ENCODE assay signal across 8 cellular contexts in the genomic region with DNA sequence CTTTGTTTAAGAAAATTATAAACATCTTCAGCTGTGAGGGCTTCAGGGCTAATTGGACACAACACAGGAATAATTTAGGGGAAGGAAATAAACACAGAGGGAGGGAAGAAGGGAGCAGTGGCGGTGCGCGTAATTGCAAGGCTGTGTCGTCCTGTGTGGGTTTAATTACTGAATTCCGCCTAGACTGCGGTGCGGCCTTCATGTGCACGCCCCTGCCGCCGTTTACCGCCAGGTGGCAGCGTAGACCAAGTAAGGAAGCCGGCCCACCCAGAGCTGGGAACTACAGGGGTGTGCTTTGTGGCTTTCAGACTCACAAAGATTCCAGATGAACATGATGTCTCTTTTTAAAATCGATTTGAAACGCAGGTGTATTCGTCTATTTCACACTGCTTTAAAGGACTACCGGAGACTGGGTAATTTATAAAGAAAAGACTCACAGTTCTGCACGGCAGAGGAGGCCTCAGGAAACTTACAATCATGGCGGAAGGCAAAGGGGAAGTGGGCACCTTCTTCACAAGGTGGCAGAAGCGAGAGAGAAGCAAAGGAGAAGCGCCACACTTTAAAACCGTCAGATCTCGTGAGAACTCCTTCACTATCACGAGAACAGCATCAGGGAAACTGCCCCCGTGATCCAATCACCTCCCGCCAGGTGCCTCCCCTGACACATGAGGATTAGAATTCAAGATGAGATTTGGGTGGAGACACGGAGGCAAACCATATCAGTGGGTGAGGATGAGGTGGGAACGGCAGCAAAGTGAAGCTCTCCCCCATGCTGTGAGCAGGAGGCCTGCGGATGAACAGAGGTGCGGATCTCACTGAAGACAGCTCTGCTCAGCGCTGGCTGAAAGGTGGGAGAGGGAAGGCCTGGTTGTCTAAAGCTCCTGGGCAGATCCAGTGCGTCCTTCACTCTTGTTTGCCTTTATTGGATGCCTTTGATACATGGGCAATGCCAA.
A peak's percentile ranks its signal among the peaks of the same experiment; 100 is the strongest.
DNase-seq lines count a peak whose midpoint lies in the region; ATAC-seq and TF ChIP-seq lines count a peak whose summit lies in the region.

No MANE protein-coding gene starts in this region.

- no peak for TF ChIP-seq EP300 in sigmoid colon (IDR thresholded peaks at IDR 0.05)

- intact Hi-C loops in adrenal gland (cut with DNase I) = loop anchor here (2.0 to 5.0 kb wide), 2 partner anchors 217 to 220 kb away; no protein-coding TSS in a partner anchor
- intact Hi-C loops in right cardiac atrium (cut with DNase I) = loop anchor here (2.0 to 5.0 kb wide), 3 partner anchors 212 to 220 kb away; no protein-coding TSS in a partner anchor
- intact Hi-C loops in sigmoid colon (cut with DNase I) = loop anchor here (1.0 to 5.0 kb wide), 4 partner anchors 102 to 497 kb away; partner anchors contain the start of gene MPC1

- TF ChIP-seq CTCF in GM06990 (IDR thresholded peaks at IDR 0.05; ENCODE audit: insufficient read depth, low read length, poor library complexity, severe bottlenecking) (peak; percentile 90), GM23338 (conservative IDR thresholded peaks at IDR 0.05; ENCODE audit: low read depth in 2 of 2) (peak; percentile 92 to 97), adrenal gland (IDR thresholded peaks at IDR 0.05) (peak; percentile 80 to 91 (median 88)), sigmoid colon (IDR thresholded peaks at IDR 0.05) (peak; percentile 79 to 95 (median 90))

- H3K9me2 ChIP-seq in GM23338 (ENCODE audit: insufficient read depth) = no peaks in the 10 kb centered on the region

- no peak overlapping the region for H3K4me3 Mint-ChIP-seq in GM23338
- no peak overlapping the region for H3K4me3 Mint-ChIP-seq in T-helper 17 cell

- DNase-seq in GM06990 (ENCODE audit: extremely low read depth, insufficient read length) (peak; percentile 65), GM23338 (ENCODE audit: low spot score) (peak; percentile 94), LoVo (ENCODE audit: low spot score) (peak; percentile 60), T-helper 17 cell (peak in 2 of 3 donors; percentile 21 to 24), adrenal gland (peak; percentile 60 to 91 (median 83)), right cardiac atrium (peak; percentile 82 to 94 (median 91)), sigmoid colon (peak; percentile 92), GF-D8 (lab: John Stamatoyannopoulos, UW) (no peak)

- H3K9me3 Mint-ChIP-seq in GM23338 = peaks cover 20% of the 10 kb centered on the region

- no peak overlapping the region for H3K4me2 ChIP-seq in GM23338

- WGBS in adrenal gland, 4 donors = 41 to 48% (median 43%) methylated on average over 27 to 32 of the region's 32 CpGs
- 32% methylated on average over 32 of the region's 32 CpGs for WGBS in right cardiac atrium
- WGBS in sigmoid colon, 2 donors = 35 to 41% methylated on average over 32 of the region's 32 CpGs

- no peaks in the 10 kb centered on the region for H4K20me1 ChIP-seq in GM23338 (replicated peaks; ENCODE audit: insufficient read depth)

- peak; percentile 99 for ATAC-seq in GM23338
- peak; percentile 70 for ATAC-seq in T-helper 17 cell
- peak; percentile 89 to 92 for ATAC-seq in right cardiac atrium

- H3K27ac Mint-ChIP-seq in GM23338 = no peak overlapping the region
- H3K27ac Mint-ChIP-seq in T-helper 17 cell = peak overlapping the region; percentile 46

- 0 out of 3 replicates have a peak, but pooled peaks cover 3% of the 10 kb centered on the region for H3K36me3 Mint-ChIP-seq in GM23338 (ENCODE audit: low read depth)
- peaks cover 2% of the 10 kb centered on the region for H3K36me3 Mint-ChIP-seq in T-helper 17 cell (ENCODE audit: low read depth)

- H3K4me1 Mint-ChIP-seq in GM23338 (peaks cover 6% of the 10 kb centered on the region), T-helper 17 cell (peaks cover 6% of the 10 kb centered on the region)

- TF ChIP-seq POLR2A in adrenal gland (IDR thresholded peaks at IDR 0.05) (no peak), sigmoid colon (IDR thresholded peaks at IDR 0.05) (no peak)

- no peaks in the 10 kb centered on the region for H3F3A ChIP-seq in GM23338 (replicated peaks; ENCODE audit: low read depth)

- no peaks in the 10 kb centered on the region for H3K27me3 ChIP-seq in GM06990 (replicated peaks; ENCODE audit: control insufficient read depth, insufficient read depth, low read length)
- H3K27me3 ChIP-seq in GM23338 (ENCODE audit: insufficient read depth) = no peaks in the 10 kb centered on the region
- H3K27me3 ChIP-seq in adrenal gland = no peaks in the 10 kb centered on the region
- H3K27me3 ChIP-seq in right cardiac atrium (ENCODE audit: control insufficient read depth, insufficient read depth) = no peaks in the 10 kb centered on the region
- no peaks in the 10 kb centered on the region for H3K27me3 ChIP-seq in sigmoid colon

- peak overlapping the region; percentile 80 for H2AFZ ChIP-seq in GM23338

- H3K79me2 ChIP-seq in GM23338 (replicated peaks; ENCODE audit: insufficient read depth) = no peaks in the 10 kb centered on the region

- peaks cover 7% of the 10 kb centered on the region for H3K27me3 Mint-ChIP-seq in GM23338 (ENCODE audit: insufficient read depth, low read depth, poor library complexity)
- peaks cover 17% of the 10 kb centered on the region for H3K27me3 Mint-ChIP-seq in T-helper 17 cell

- H3K36me3 ChIP-seq in GM06990 (ENCODE audit: control insufficient read depth, insufficient read depth, low read length) (no peaks in the 10 kb centered on the region), GM23338 (ENCODE audit: insufficient read depth) (no peaks in the 10 kb centered on the region), adrenal gland (replicated peaks in 1 of 2) (no peaks in the 10 kb centered on the region), sigmoid colon (no peaks in the 10 kb centered on the region)

- H3K27ac ChIP-seq in GM23338 (ENCODE audit: low read depth) (no peak overlapping the region), adrenal gland (no peak overlapping the region), right cardiac atrium (ENCODE audit: low read length) (no peak overlapping the region), sigmoid colon (peak overlapping the region in 1 of 4 donors; percentile 51)

- H3K4me3 ChIP-seq in GM06990 (replicated peaks; ENCODE audit: low read depth, low read length) = no peak overlapping the region
- H3K4me3 ChIP-seq in GM23338 = no peak overlapping the region
- H3K4me3 ChIP-seq in adrenal gland = no peak overlapping the region
- no peak overlapping the region for H3K4me3 ChIP-seq in right cardiac atrium (ENCODE audit: low read length)
- no peak overlapping the region for H3K4me3 ChIP-seq in sigmoid colon

- H3K4me1 ChIP-seq in GM23338 (ENCODE audit: insufficient read depth) = no peaks in the 10 kb centered on the region
- H3K4me1 ChIP-seq in adrenal gland (replicated peaks in 1 of 2) = no peaks in the 10 kb centered on the region
- no peaks in the 10 kb centered on the region for H3K4me1 ChIP-seq in right cardiac atrium (ENCODE audit: control insufficient read depth, insufficient read depth, low read length)
- H3K4me1 ChIP-seq in sigmoid colon = peaks cover 0 to 24% (median 9%) of the 10 kb centered on the region in 4 donors

- H3K9me3 ChIP-seq in T-helper 17 cell (ENCODE audit: control insufficient read depth, low read length, poor library complexity, severe bottlenecking) (no peaks in the 10 kb centered on the region), adrenal gland (replicated peaks in 1 of 3) (no peaks in the 10 kb centered on the region), right cardiac atrium (ENCODE audit: control insufficient read depth, low read length) (no peaks in the 10 kb centered on the region), sigmoid colon (no peaks in the 10 kb centered on the region)

TF ChIP-seq in GM23338, 12 proteins besides CTCF, POLR2A, EP300 and RAD21 (continues in another document):
- no peak for TF ChIP-seq ETS1 (IDR thresholded peaks at IDR 0.05)
- TF ChIP-seq ZNF114 (CRISPR knock-in tag; IDR thresholded peaks at IDR 0.05) = no peak
- no peak for TF ChIP-seq STAT1 (IDR thresholded peaks at IDR 0.05; ENCODE audit: unreplicated experiment)
- TF ChIP-seq NANOG (IDR thresholded peaks at IDR 0.05; ENCODE audit: borderline replicate concordance) = no peak
- TF ChIP-seq ZNF331 (CRISPR knock-in tag; IDR thresholded peaks at IDR 0.05; ENCODE audit: low read depth) = no peak
- TF ChIP-seq EZH2 (IDR thresholded peaks at IDR 0.05; ENCODE audit: low read depth, unreplicated experiment) = no peak
